In the genomic region with DNA sequence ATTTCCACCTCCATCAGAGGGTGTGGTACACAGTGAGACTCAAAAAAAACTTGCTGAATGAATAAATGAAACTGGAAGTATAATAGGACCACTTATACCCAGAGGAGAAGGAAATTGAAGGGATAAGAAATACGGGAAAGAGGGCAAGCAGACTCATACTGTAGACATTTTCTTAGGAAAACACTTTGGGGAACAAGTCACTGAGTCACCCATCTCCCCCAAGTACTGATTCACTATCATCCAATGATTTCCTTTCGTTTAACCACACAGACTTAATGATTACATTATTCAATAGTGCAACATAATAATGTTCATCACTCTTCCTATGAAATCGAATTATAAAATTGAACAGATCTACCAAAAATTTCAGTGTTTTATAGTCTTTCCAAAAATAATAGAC, we compare ENCODE assay signal across 28 cellular contexts.
"Had no signal": no experiment of that assay in that cellular context is flagged by ENCODE, and none has a peak within 500 bp of the region (broad histone marks: within the 10 kb centered on the region; RNA-seq: fewer than 3 reads in every experiment).

No MANE protein-coding gene starts in this region.

- H3K4me1 Mint-ChIP-seq: immature natural killer cell; naive thymus-derived CD8-positive, alpha-beta T cell; stimulated activated effector memory CD8-positive, alpha-beta T cell treated with anti-CD3 and anti-CD28 coated beads, Interleukin-12 subunit alpha, Interleukin-12 subunit beta, amount 100 ng/mL, for 72 hours had no signal

- H3K36me3 Mint-ChIP-seq: immature natural killer cell; naive thymus-derived CD8-positive, alpha-beta T cell; stimulated activated effector memory CD8-positive, alpha-beta T cell treated with anti-CD3 and anti-CD28 coated beads, Interleukin-12 subunit alpha, Interleukin-12 subunit beta, amount 100 ng/mL, for 72 hours had no signal

- H3K27me3 ChIP-seq: esophagus muscularis mucosa, heart right ventricle, pancreas, right lobe of liver, stomach, thyroid gland, vagina had no signal

- H3K4me3 ChIP-seq: coronary artery, esophagus muscularis mucosa, heart right ventricle, lower lobe of right lung, pancreas, right lobe of liver, smooth muscle cell, stomach, thyroid gland, vagina had no signal

- DNase-seq: effector memory CD4-positive, alpha-beta T cell; foreskin melanocyte; glutamatergic neuron; heart right ventricle; hypothalamus; immature natural killer cell; islet precursor cell; kidney glomerular epithelial cell; left colon; left ventricle myocardium superior; lower lobe of right lung; naive thymus-derived CD8-positive, alpha-beta T cell; occipital lobe; pancreas; retina; right lobe of liver; stimulated activated CD4-positive, alpha-beta T cell treated with anti-CD3 and anti-CD28 coated beads, Interleukin-2, amount 100 ng/mL, for 24 hours; stimulated activated CD4-positive, alpha-beta T cell treated with anti-CD3 and anti-CD28 coated beads, Interleukin-4, amount 100 ng/mL, for 24 hours; stimulated activated naive CD4-positive, alpha-beta T cell treated with Interleukin-2 at 50 U/mL for 16 hours; stomach; thyroid gland; trophoblast cell had no signal

- H3K27ac ChIP-seq: coronary artery, epithelial cell of prostate, esophagus muscularis mucosa, lower lobe of right lung, pancreas, right lobe of liver, stomach, thyroid gland, vagina had no signal

- H3K9me3 Mint-ChIP-seq: immature natural killer cell; stimulated activated effector memory CD8-positive, alpha-beta T cell treated with anti-CD3 and anti-CD28 coated beads, Interleukin-12 subunit alpha, Interleukin-12 subunit beta, amount 100 ng/mL, for 72 hours had no signal

- H3K4me1 ChIP-seq: esophagus muscularis mucosa, lower lobe of right lung, pancreas, right lobe of liver, stomach, thyroid gland, vagina had no signal

- H3K4me3 Mint-ChIP-seq: immature natural killer cell; naive thymus-derived CD8-positive, alpha-beta T cell; stimulated activated effector memory CD8-positive, alpha-beta T cell treated with anti-CD3 and anti-CD28 coated beads, Interleukin-12 subunit alpha, Interleukin-12 subunit beta, amount 100 ng/mL, for 72 hours had no signal

- H3K36me3 ChIP-seq: esophagus muscularis mucosa, lower lobe of right lung, pancreas, right lobe of liver, stomach, thyroid gland, vagina had no signal

- H3K27ac Mint-ChIP-seq: immature natural killer cell; naive thymus-derived CD8-positive, alpha-beta T cell; stimulated activated effector memory CD8-positive, alpha-beta T cell treated with anti-CD3 and anti-CD28 coated beads, Interleukin-12 subunit alpha, Interleukin-12 subunit beta, amount 100 ng/mL, for 72 hours had no signal

- ATAC-seq: left colon; left ventricle myocardium superior; lower lobe of right lung; naive thymus-derived CD8-positive, alpha-beta T cell; pancreas; right lobe of liver; stimulated activated effector memory CD8-positive, alpha-beta T cell treated with anti-CD3 and anti-CD28 coated beads, Interleukin-12 subunit alpha, Interleukin-12 subunit beta, amount 100 ng/mL, for 72 hours had no signal

- H3K9me3 ChIP-seq: esophagus muscularis mucosa, lower lobe of right lung, pancreas, right lobe of liver, stomach, thyroid gland, vagina had no signal
